Comparison of ENCODE assay signal across 11 cellular contexts in genomic region chr14:64324461-64325255, GRCh38. TPM values are rescaled to one million over a fixed set of nuclear protein-coding genes. Genes with fewer than 3 reads are reported as not detected.
DNase-seq lines count a peak whose midpoint lies in the region; ATAC-seq and TF ChIP-seq lines count a peak whose summit lies in the region.
"Had no signal": no experiment of that assay in that cellular context is flagged by ENCODE, and none has a peak within 500 bp of the region (broad histone marks: within the 10 kb centered on the region; RNA-seq: fewer than 3 reads in every experiment).

No MANE protein-coding gene starts in this region.

- intact Hi-C loops in A673 (cut with micrococcal nuclease; ENCODE audit: unreplicated experiment) (no loop called here), colonic mucosa (cut with DNase I) (no loop called here)

- BruUV-seq in A673 (replicated peaks; lab: Mats Ljungman, UMichigan), result no TSS peak

- peaks cover 9% of the 10 kb centered on the region for H3K27me3 Mint-ChIP-seq in activated naive CD8-positive, alpha-beta T cell treated with anti-CD3 and anti-CD28 coated beads, Interleukin-2, amount 50 U/mL, for 24 hours

- no peak overlapping the region for H3K4me3 ChIP-seq in A673 (ENCODE audit: low read depth, low read length, poor library complexity, severe bottlenecking)
- H3K4me3 ChIP-seq in RWPE2 (ENCODE audit: severe bottlenecking), result no peak overlapping the region
- H3K4me3 ChIP-seq in colonic mucosa, result no peak overlapping the region

- no peak overlapping the region for H3K9ac ChIP-seq in colonic mucosa (ENCODE audit: low read depth in 2 of 2, low read length in 2 of 2)

- H3K4me3 Mint-ChIP-seq in activated naive CD8-positive, alpha-beta T cell treated with anti-CD3 and anti-CD28 coated beads, Interleukin-2, amount 50 U/mL, for 24 hours, result no peak overlapping the region
- H3K4me3 Mint-ChIP-seq: T-helper 17 cell had no signal

- peak; percentile 63 for DNase-seq in A673 (ENCODE audit: low spot score)
- peak; percentile 22 for DNase-seq in H4 (ENCODE audit: low spot score)
- no peak for DNase-seq in RWPE2 (ENCODE audit: low spot score)
- DNase-seq in fibroblast of peridontal ligament (ENCODE audit: extremely low read depth), result peak; percentile 81
- DNase-seq in activated CD4-positive, alpha-beta T cell treated with anti-CD3 and anti-CD28 coated beads for 4 hours, result no peak
- no peak for DNase-seq in activated naive CD8-positive, alpha-beta T cell treated with anti-CD3 and anti-CD28 coated beads, Interleukin-2, amount 50 U/mL, for 24 hours
- no peak for DNase-seq in colonic mucosa
- DNase-seq: activated naive CD4-positive, alpha-beta T cell treated with Interleukin-2 at 50 U/mL for 16 hours; C1 segment of cervical spinal cord; T-helper 17 cell had no signal

- H3K4me1 ChIP-seq in A673 (ENCODE audit: insufficient read depth, low read length, poor library complexity, severe bottlenecking), result peaks cover 9% of the 10 kb centered on the region
- H3K4me1 ChIP-seq in RWPE2 (ENCODE audit: insufficient read depth, poor library complexity, severe bottlenecking), result peaks cover 6% of the 10 kb centered on the region
- no peaks in the 10 kb centered on the region for H3K4me1 ChIP-seq in colonic mucosa

- CTCF ChIA-PET in A673 (lab: Charles Lee), result no interaction called here

- no peaks in the 10 kb centered on the region for H3K9me3 Mint-ChIP-seq in activated naive CD8-positive, alpha-beta T cell treated with anti-CD3 and anti-CD28 coated beads, Interleukin-2, amount 50 U/mL, for 24 hours

- no peaks in the 10 kb centered on the region for H3K36me3 Mint-ChIP-seq in activated naive CD8-positive, alpha-beta T cell treated with anti-CD3 and anti-CD28 coated beads, Interleukin-2, amount 50 U/mL, for 24 hours (ENCODE audit: low read depth)

- POLR2A ChIA-PET in A673 (lab: Charles Lee; ENCODE audit: low non-redundant PET), result no interaction called here

- H3K9me3 ChIP-seq in A673 (ENCODE audit: low read depth, low read length, poor library complexity, severe bottlenecking), result no peaks in the 10 kb centered on the region
- no peaks in the 10 kb centered on the region for H3K9me3 ChIP-seq in RWPE2 (ENCODE audit: severe bottlenecking)
- no peaks in the 10 kb centered on the region for H3K9me3 ChIP-seq in colonic mucosa

- H3K27me3 ChIP-seq in A673 (replicated peaks; ENCODE audit: insufficient read depth, low read depth, low read length, poor library complexity) (no peaks in the 10 kb centered on the region), RWPE2 (ENCODE audit: insufficient read depth, poor library complexity, severe bottlenecking) (no peaks in the 10 kb centered on the region), colonic mucosa (no peaks in the 10 kb centered on the region)

- H3K4me1 Mint-ChIP-seq in activated naive CD8-positive, alpha-beta T cell treated with anti-CD3 and anti-CD28 coated beads, Interleukin-2, amount 50 U/mL, for 24 hours, result no peaks in the 10 kb centered on the region
- H3K4me1 Mint-ChIP-seq: T-helper 17 cell had no signal

- H3K27ac Mint-ChIP-seq in activated naive CD8-positive, alpha-beta T cell treated with anti-CD3 and anti-CD28 coated beads, Interleukin-2, amount 50 U/mL, for 24 hours, result no peak overlapping the region
- H3K27ac Mint-ChIP-seq: T-helper 17 cell had no signal

- no peak for TF ChIP-seq CTCF in A673 (conservative IDR thresholded peaks at IDR 0.05; ENCODE audit: low read depth, low read length)
- no peak for TF ChIP-seq CTCF in RWPE2 (IDR thresholded peaks at IDR 0.05; ENCODE audit: poor library complexity, severe bottlenecking)
- TF ChIP-seq CTCF in colonic mucosa (IDR thresholded peaks at IDR 0.05), result no peak

- ATAC-seq in RWPE2 (ENCODE audit: low read depth) (peak; percentile 58; the same call in 2 of the 3 replicates), GM19023 (IDR thresholded peaks at IDR 0.05; ENCODE audit: unreplicated experiment) (no peak)
- no peak for ATAC-seq in activated naive CD8-positive, alpha-beta T cell treated with anti-CD3 and anti-CD28 coated beads, Interleukin-2, amount 50 U/mL, for 24 hours
- ATAC-seq: T-helper 17 cell had no signal

- H3K27ac ChIP-seq in A673 (ENCODE audit: low read depth, low read length, poor library complexity, severe bottlenecking), result peak overlapping the region; percentile 27
- H3K27ac ChIP-seq in RWPE2 (ENCODE audit: poor library complexity, severe bottlenecking), result no peak overlapping the region
- no peak overlapping the region for H3K27ac ChIP-seq in colonic mucosa

- H3K36me3 ChIP-seq in A673 (ENCODE audit: insufficient read depth, low read length, poor library complexity, severe bottlenecking) (no peaks in the 10 kb centered on the region), RWPE2 (ENCODE audit: low read depth) (no peaks in the 10 kb centered on the region), colonic mucosa (no peaks in the 10 kb centered on the region)

RNA-seq across cellular contexts. Expression of gene ESR2, which starts 30.5 kb away (rescaled TPM):
- 0.46 and 0.71 TPM in 2 replicates for total RNA-seq in A673 (2021)
- 0.10 TPM in 1 of 2 replicates, not detected in the other for total RNA-seq in H4 (2014; rRNA removed; shearing (Covaris generic))
- total RNA-seq in colonic mucosa, result under 1 TPM; 0.42 to 0.85 TPM

Comparison
In these comparisons a context has a peak if more than half of its experiments do, and no peak if none do; other contexts are left out.
1. DNase-seq: peak in A673 (single experiment), H4 (single experiment) and fibroblast of peridontal ligament (single experiment); none in RWPE2 (single experiment), activated CD4-positive, alpha-beta T cell treated with anti-CD3 and anti-CD28 coated beads for 4 hours (0 of 2), activated naive CD8-positive, alpha-beta T cell treated with anti-CD3 and anti-CD28 coated beads, Interleukin-2, amount 50 U/mL, for 24 hours (single experiment) and colonic mucosa (single experiment).